In the genomic region with DNA sequence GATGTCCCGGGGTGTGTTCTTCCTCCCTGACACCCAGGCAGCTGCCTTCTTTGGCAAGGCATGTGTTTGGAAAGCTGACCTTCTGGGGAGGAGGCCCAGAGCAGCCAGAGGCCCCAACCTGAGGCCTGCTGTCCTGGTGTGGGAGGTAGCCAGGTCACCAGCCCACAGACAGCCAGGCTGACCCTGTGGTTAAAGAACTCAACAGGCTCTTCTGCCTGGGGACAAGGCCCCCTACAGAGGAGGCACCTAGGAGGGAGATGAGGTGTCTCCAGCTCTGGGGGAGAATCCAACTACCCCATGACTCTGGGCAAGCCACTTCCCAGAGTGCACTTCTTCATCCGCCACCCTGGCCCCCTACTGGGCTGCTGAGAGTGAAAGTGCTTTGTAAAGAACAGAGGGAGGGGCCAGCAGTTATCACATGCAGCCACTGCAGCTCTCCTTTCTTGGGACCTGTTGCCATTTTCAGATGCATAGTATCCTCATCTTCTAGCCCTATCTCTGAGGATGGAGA, we compare ENCODE assay signal across 8 cellular contexts. TPM values are rescaled to one million over a fixed set of nuclear protein-coding genes. Genes with fewer than 3 reads are reported as not detected.
A peak's percentile ranks its signal among the peaks of the same experiment; 100 is the strongest.
DNase-seq lines count a peak whose midpoint lies in the region; ATAC-seq, FAIRE-seq and TF ChIP-seq lines count a peak whose summit lies in the region.

No MANE protein-coding gene starts in this region.

- TF ChIP-seq RAD21 in HepG2 (CRISPR knock-in tag; IDR thresholded peaks at IDR 0.05), result peak; percentile 33; the same call in 1 of the 2 replicates

- H3K4me1 ChIP-seq in HEK293 (ENCODE audit: control insufficient read depth, insufficient read depth, low read length) (peaks cover 25% of the 10 kb centered on the region), body of pancreas (peaks cover 14% of the 10 kb centered on the region), HepG2 (ENCODE audit: insufficient read depth, low read length) (peaks cover 51% of the 10 kb centered on the region)

- no peaks in the 10 kb centered on the region for H4K20me1 ChIP-seq in HepG2 (ENCODE audit: insufficient read depth, low read length)

- H3K4me3 Mint-ChIP-seq in stimulated activated naive B cell treated with anti-CD40 and anti-IgM and Interleukin-4, amounts not matched to agents 10 μg/mL and 1 μg/mL and 100 μg/mL, for 72 hours, result no peak overlapping the region

- in situ Hi-C loops in HepG2 (cut with HindIII; ENCODE audit: extremely low pct_ligation_motif_present, low pct_unique_long_range_greater_than_20kb), result no loop called here

- no peak overlapping the region for H2AFZ ChIP-seq in HepG2 (ENCODE audit: low read length)

- H3K9me3 ChIP-seq in HEK293 (ENCODE audit: control insufficient read depth, insufficient read depth, low read depth, low read length) (no peaks in the 10 kb centered on the region), body of pancreas (no peaks in the 10 kb centered on the region), HepG2 (ENCODE audit: low read length) (no peaks in the 10 kb centered on the region)

- peaks cover 30 to 53% of the 10 kb centered on the region in 2 donors for H3K4me1 Mint-ChIP-seq in stimulated activated naive B cell treated with anti-CD40 and anti-IgM and Interleukin-4, amounts not matched to agents 10 μg/mL and 1 μg/mL and 100 μg/mL, for 72 hours

- no peak; the same call in 1 of the 2 replicates for TF ChIP-seq CTCF in HEK293 (tag by site-specific recombination; IDR thresholded peaks at IDR 0.05)
- peak in 1 of 7 experiments; percentile 21 for TF ChIP-seq CTCF in body of pancreas (IDR thresholded peaks at IDR 0.05)
- TF ChIP-seq CTCF in HepG2 (CRISPR knock-in tag; IDR thresholded peaks at IDR 0.05), result peak; percentile 54

- H3K9me3 Mint-ChIP-seq in stimulated activated naive B cell treated with anti-CD40 and anti-IgM and Interleukin-4, amounts not matched to agents 10 μg/mL and 1 μg/mL and 100 μg/mL, for 72 hours, result no peaks in the 10 kb centered on the region

- H3K27me3 ChIP-seq in body of pancreas, result no peaks in the 10 kb centered on the region
- H3K27me3 ChIP-seq in HepG2 (ENCODE audit: control insufficient read depth in 1 of 2, insufficient read depth in 2 of 2, low read length in 2 of 2), result no peaks in the 10 kb centered on the region

- H3K36me3 ChIP-seq in HEK293 (ENCODE audit: control insufficient read depth in 2 of 2, insufficient read depth in 1 of 2, low read length in 2 of 2) (peaks cover 0 to 3% of the 10 kb centered on the region in 2 experiments; a peak in 2 of 3 replicates), body of pancreas (replicated peaks in 1 of 2; ENCODE audit: insufficient read depth in 1 of 2, low read depth in 2 of 2) (no peaks in the 10 kb centered on the region), HepG2 (replicated peaks in 1 of 2; ENCODE audit: control insufficient read depth in 1 of 2, insufficient read depth in 2 of 2, low read length in 2 of 2) (no peaks in the 10 kb centered on the region)

- H3K27ac ChIP-seq in HEK293 (ENCODE audit: extremely low read depth, low read depth, low read length) (peak overlapping the region; percentile 70), body of pancreas (peak overlapping the region in 2 of 4 donors; percentile 9 to 36), HepG2 (ENCODE audit: extremely low read length, insufficient read depth, low read length) (peak overlapping the region; percentile 31)

- DNase-seq in C1 segment of cervical spinal cord (lab: John Stamatoyannopoulos, UW) (peak in 8 of 14 donors; percentile 33 to 68 (median 42)), T-helper 9 cell (peak; percentile 42), body of pancreas (peak in 2 of 4 donors; percentile 41 to 52), HepG2 (ENCODE audit: low spot score) (peak; percentile 62)
- no peak for DNase-seq in stimulated activated naive B cell treated with anti-CD40 and anti-IgM and Interleukin-4, amounts not matched to agents 10 μg/mL and 1 μg/mL and 100 μg/mL, for 72 hours

- peaks cover 0 to 2% of the 10 kb centered on the region in 2 donors for H3K36me3 Mint-ChIP-seq in stimulated activated naive B cell treated with anti-CD40 and anti-IgM and Interleukin-4, amounts not matched to agents 10 μg/mL and 1 μg/mL and 100 μg/mL, for 72 hours

- peak; percentile 33 for ATAC-seq in body of pancreas
- ATAC-seq in HepG2, result peak; percentile 72
- ATAC-seq in stimulated activated naive B cell treated with anti-CD40 and anti-IgM and Interleukin-4, amounts not matched to agents 10 μg/mL and 1 μg/mL and 100 μg/mL, for 72 hours (replicated peaks), result peak; percentile 74 to 76
- ATAC-seq in GM21529 (IDR thresholded peaks at IDR 0.05; ENCODE audit: unreplicated experiment), result no peak
- ATAC-seq in GM18498 (IDR thresholded peaks at IDR 0.05; ENCODE audit: unreplicated experiment), result no peak

- no TSS peak for BruUV-seq in HepG2 (replicated peaks; lab: Mats Ljungman, UMichigan)

- FAIRE-seq in HepG2 (lab: Jason Lieb, UNC), result peak; percentile 55

- H3K79me2 ChIP-seq in HepG2 (ENCODE audit: insufficient read depth, low read length), result no peaks in the 10 kb centered on the region

- peak overlapping the region; percentile 40 for H3K4me2 ChIP-seq in HepG2 (ENCODE audit: low read depth, low read length)

- WGBS in body of pancreas, 2 donors, result 71 to 73% methylated on average over 1 to 2 of the region's 2 CpGs
- 53% methylated on average over 2 of the region's 2 CpGs for WGBS in HepG2 (ENCODE audit: low lambda C conversion rate)

- POLR2A ChIA-PET in HEK293 (lab: Yijun Ruan, JAX) (interaction anchor here (0.7 to 6.2 kb wide), 5 partner anchors 9 to 64 kb away, joined by 3 to 31 read pairs (median 4); partner anchors contain the start of gene SREBF1), HepG2 (lab: Yijun Ruan, JAX) (interaction anchor here (0.6 to 6.4 kb wide), 5 partner anchors 9 to 48 kb away, joined by 4 to 51 read pairs (median 4); partner anchors contain the start of gene SREBF1)

- H3K27me3 Mint-ChIP-seq in stimulated activated naive B cell treated with anti-CD40 and anti-IgM and Interleukin-4, amounts not matched to agents 10 μg/mL and 1 μg/mL and 100 μg/mL, for 72 hours, result no peaks in the 10 kb centered on the region

- TF ChIP-seq POLR2A in body of pancreas (IDR thresholded peaks at IDR 0.05), result no peak
- no peak for TF ChIP-seq POLR2A in HepG2 (IDR thresholded peaks at IDR 0.05; ENCODE audit: insufficient read depth in 1 of 2, low read depth in 2 of 2, low read length in 2 of 2)

- H3K27ac Mint-ChIP-seq in stimulated activated naive B cell treated with anti-CD40 and anti-IgM and Interleukin-4, amounts not matched to agents 10 μg/mL and 1 μg/mL and 100 μg/mL, for 72 hours, result peak overlapping the region; percentile 85

- CTCF ChIA-PET in HEK293 (lab: Yijun Ruan, JAX) (interaction anchor here (0.5 to 2.5 kb wide), 7 partner anchors 10 to 1652 kb away, joined by 3 to 12 read pairs (median 4); no protein-coding TSS in a partner anchor), HepG2 (lab: Yijun Ruan, JAX; ENCODE audit: low intra/inter-chr PET ratio, low total read pairs) (no interaction called here)

- H3K4me3 ChIP-seq in HEK293 (ENCODE audit: low read depth, low read length) (no peak overlapping the region), body of pancreas (no peak overlapping the region), HepG2 (replicated peaks in 1 of 3; ENCODE audit: insufficient read depth in 1 of 3, low read depth in 2 of 3, low read length in 3 of 3) (0 out of 6 replicates have a peak overlapping the region, but pooled peaks of 1 of the 3 experiments have one; percentile 13)

- intact Hi-C loops in body of pancreas (cut with DNase I), result loop anchor here (5.0 kb wide), 1 partner anchor 38 kb away; no protein-coding TSS in a partner anchor
- intact Hi-C loops in HepG2 (cut with micrococcal nuclease; ENCODE audit: unreplicated experiment), result loop anchor here (10.0 kb wide), 1 partner anchor 135 kb away; no protein-coding TSS in a partner anchor

- TF ChIP-seq EP300 in HepG2 (IDR thresholded peaks at IDR 0.05; ENCODE audit: low read depth in 2 of 2, low read length in 2 of 2), result no peak
- no peak for TF ChIP-seq EP300 in HepG2 (CRISPR knock-in tag; IDR thresholded peaks at IDR 0.05; ENCODE audit: borderline replicate concordance)

- H3K9ac ChIP-seq in HepG2 (ENCODE audit: insufficient read depth, low read depth, low read length), result peak overlapping the region; percentile 49; the same call in 1 of the 2 replicates

TF ChIP-seq in HEK293, 187 proteins besides CTCF, POLR2A, EP300 and RAD21 (continues in another document):
- peak; percentile 92 for TF ChIP-seq ZIC2 (tag by site-specific recombination; IDR thresholded peaks at IDR 0.05)
- no peak for TF ChIP-seq ZNF239 (tag by site-specific recombination; IDR thresholded peaks at IDR 0.05)
- no peak for TF ChIP-seq ZNF549 (tag by site-specific recombination; IDR thresholded peaks at IDR 0.05)

TF ChIP-seq in HepG2, 621 proteins besides CTCF, POLR2A, EP300 and RAD21 (continues in another document):
- no peak for TF ChIP-seq CCDC6 (CRISPR knock-in tag; IDR thresholded peaks at IDR 0.05)
- TF ChIP-seq ZNF260 (CRISPR knock-in tag; IDR thresholded peaks at IDR 0.05; ENCODE audit: borderline replicate concordance, low read depth), result no peak
- peak; percentile 38; the same call in 1 of the 2 replicates for TF ChIP-seq ZFY (CRISPR knock-in tag; IDR thresholded peaks at IDR 0.05)
- no peak for TF ChIP-seq HMG20A (CRISPR knock-in tag; IDR thresholded peaks at IDR 0.05; ENCODE audit: borderline replicate concordance)

RNA-seq across cellular contexts. Expression of gene SREBF1, which starts 13.1 kb away (rescaled TPM):
- total RNA-seq in body of pancreas, result 10 to 100 TPM; 22.3 to 88.0 TPM
- 12.6 and 34.3 TPM in 2 replicates for total RNA-seq in HepG2 (2016; rRNA removed; fragmentation: Illumina TruSeq; extraction: Trizol)
- 17.8 and 21.9 TPM in 2 replicates for total RNA-seq in HepG2 (2016; cell fraction: cytosol; rRNA removed; fragmentation: Illumina TruSeq; extraction: Trizol; ENCODE audit: low read depth)
- 11.7 and 40.3 TPM in 2 replicates for total RNA-seq in HepG2 (2016; cell fraction: insoluble cytoplasmic fraction; rRNA removed; fragmentation: Illumina TruSeq; extraction: Trizol)
- 12.6 and 16.8 TPM in 2 replicates for total RNA-seq in HepG2 (2016; cell fraction: membrane; rRNA removed; fragmentation: Illumina TruSeq; extraction: Trizol)
- 53.2 and 57.7 TPM in 2 replicates for total RNA-seq in HepG2 (2016; cell fraction: nucleus; rRNA removed; fragmentation: Illumina TruSeq; extraction: Trizol)
- polyA plus RNA-seq in HepG2 (2011; rRNA removed), result 38.0 and 57.5 TPM in 2 replicates
- polyA plus RNA-seq in HepG2 (2011; cell fraction: cytosol; rRNA removed), result 16.6 and 23.2 TPM in 2 replicates
- polyA plus RNA-seq in HepG2 (2011; cell fraction: nucleus; rRNA removed), result 385 and 409 TPM in 2 replicates
- 60.2 and 60.8 TPM in 2 replicates for polyA plus RNA-seq in HepG2 (2012)
- polyA plus RNA-seq in HepG2 (2016; cell fraction: cytosol; fragmentation: Illumina TruSeq; extraction: Trizol; ENCODE audit: low read depth), result 3.6 and 4.8 TPM in 2 replicates
- polyA plus RNA-seq in HepG2 (2016; cell fraction: insoluble cytoplasmic fraction; fragmentation: Illumina TruSeq; extraction: Trizol; ENCODE audit: low read depth), result 11.3 and 14.1 TPM in 2 replicates
- polyA plus RNA-seq in HepG2 (2016; cell fraction: membrane; fragmentation: Illumina TruSeq; extraction: Trizol; ENCODE audit: low read depth), result 7.4 and 8.0 TPM in 2 replicates
- 156 and 162 TPM in 2 replicates for polyA plus RNA-seq in HepG2 (2016; cell fraction: nucleus; fragmentation: Illumina TruSeq; extraction: Trizol; ENCODE audit: insufficient read depth, low read depth)
- polyA minus RNA-seq in HepG2 (2011; rRNA and poly(A)+ RNA removed; ENCODE audit: low replicate concordance), result 70.2 and 130 TPM in 2 replicates
- 35.3 and 56.1 TPM in 2 replicates for polyA minus RNA-seq in HepG2 (2011; cell fraction: cytosol; rRNA and poly(A)+ RNA removed)
- 93.2 and 119 TPM in 2 replicates for polyA minus RNA-seq in HepG2 (2011; cell fraction: nucleus; rRNA and poly(A)+ RNA removed)

Comparison
In these comparisons a context has a peak if more than half of its experiments do, and no peak if none do; other contexts are left out.
1. ATAC-seq: peak in body of pancreas (single experiment), HepG2 (single experiment) and stimulated activated naive B cell treated with anti-CD40 and anti-IgM and Interleukin-4, amounts not matched to agents 10 μg/mL and 1 μg/mL and 100 μg/mL, for 72 hours (2 of 2); none in GM21529 (single experiment) and GM18498 (single experiment).